In genomic region chr4:57214654-57215411, GRCh38 we compare ENCODE assay signal across 17 cellular contexts.
DNase-seq lines count a peak whose midpoint lies in the region; ATAC-seq, FAIRE-seq and TF ChIP-seq lines count a peak whose summit lies in the region.
"Had no signal": no experiment of that assay in that cellular context is flagged by ENCODE, and none has a peak within 500 bp of the region (broad histone marks: within the 10 kb centered on the region; RNA-seq: fewer than 3 reads in every experiment).

No MANE protein-coding gene starts in this region.

- TF ChIP-seq CTCF in NB4 (IDR thresholded peaks at IDR 0.05; ENCODE audit: low read depth, low read length) (no peak), foreskin keratinocyte (conservative IDR thresholded peaks at IDR 0.05) (no peak), pancreas (IDR thresholded peaks at IDR 0.05) (no peak), transverse colon (IDR thresholded peaks at IDR 0.05) (no peak), suprapubic skin (IDR thresholded peaks at IDR 0.05) (no peak)

- H3K9me3 ChIP-seq in pancreas = no peaks in the 10 kb centered on the region
- H3K9me3 ChIP-seq in transverse colon = no peaks in the 10 kb centered on the region
- no peaks in the 10 kb centered on the region for H3K9me3 ChIP-seq in suprapubic skin

- intact Hi-C loops in pancreas (cut with DNase I) (no loop called here), transverse colon (cut with DNase I; ENCODE audit: low total_unique reads) (no loop called here)

- in situ Hi-C loops in transverse colon (cut with MboI; ENCODE audit: low pct_ligation_motif_present in 1 of 4, low pct_unique_long_range_greater_than_20kb in 1 of 4, low sequenced_read_pairs in 3 of 4) = no loop called here

- ATAC-seq in foreskin keratinocyte (peak; percentile 62), GM19035 (IDR thresholded peaks at IDR 0.05; ENCODE audit: unreplicated experiment) (no peak), pancreas (no peak)
- ATAC-seq: T-helper 17 cell had no signal

- H3K4me1 ChIP-seq in foreskin keratinocyte = no peaks in the 10 kb centered on the region
- H3K4me1 ChIP-seq in pancreas = no peaks in the 10 kb centered on the region
- H3K4me1 ChIP-seq in transverse colon = no peaks in the 10 kb centered on the region
- no peaks in the 10 kb centered on the region for H3K4me1 ChIP-seq in suprapubic skin

- 86 to 88% methylated on average over 8 of the region's 8 CpGs for WGBS in pancreas, 2 donors
- 78 to 91% methylated on average over 6 to 8 of the region's 8 CpGs for WGBS in transverse colon (ENCODE audit: low coverage in 1 of 2), 2 donors
- WGBS in suprapubic skin = 87% methylated on average over 8 of the region's 8 CpGs

- TF ChIP-seq EP300 in transverse colon (IDR thresholded peaks at IDR 0.05; ENCODE audit: low read depth) (no peak), suprapubic skin (IDR thresholded peaks at IDR 0.05) (no peak)

- H3K27ac ChIP-seq in foreskin keratinocyte = no peak overlapping the region
- H3K27ac ChIP-seq in pancreas = no peak overlapping the region
- H3K27ac ChIP-seq in transverse colon = no peak overlapping the region
- no peak overlapping the region for H3K27ac ChIP-seq in suprapubic skin
- H3K27ac ChIP-seq: GM23248, SK-N-MC had no signal

- no peak for TF ChIP-seq POLR2A in NB4 (IDR thresholded peaks at IDR 0.05; ENCODE audit: extremely low read depth, insufficient read length)
- TF ChIP-seq POLR2A in transverse colon (IDR thresholded peaks at IDR 0.05) = no peak
- no peak for TF ChIP-seq POLR2A in suprapubic skin (IDR thresholded peaks at IDR 0.05)

- no peaks in the 10 kb centered on the region for H3K36me3 ChIP-seq in pancreas
- H3K36me3 ChIP-seq in transverse colon = no peaks in the 10 kb centered on the region
- no peaks in the 10 kb centered on the region for H3K36me3 ChIP-seq in suprapubic skin

- H3K27me3 ChIP-seq in foreskin keratinocyte (no peaks in the 10 kb centered on the region), pancreas (no peaks in the 10 kb centered on the region), transverse colon (no peaks in the 10 kb centered on the region), suprapubic skin (no peaks in the 10 kb centered on the region)

- H3K4me3 ChIP-seq in NB4 (ENCODE audit: low read depth, low read length) (no peak overlapping the region), pancreas (no peak overlapping the region), transverse colon (no peak overlapping the region), suprapubic skin (no peak overlapping the region)
- H3K4me3 ChIP-seq: GM23248, SK-N-MC had no signal

- DNase-seq in GDM1 (lab: John Stamatoyannopoulos, UW) = peak; percentile 3
- peak; percentile 66 for DNase-seq in NB4 (ENCODE audit: low read depth)
- peak; percentile 10 for DNase-seq in SKM-1 (lab: John Stamatoyannopoulos, UW; ENCODE audit: unreplicated experiment)
- DNase-seq in foreskin keratinocyte = no peak
- DNase-seq in pancreas = no peak
- no peak for DNase-seq in transverse colon
- no peak for DNase-seq in suprapubic skin (ENCODE audit: low spot score in 2 of 2)
- DNase-seq: C1 segment of cervical spinal cord, GM23248, NCI-H1417, NCI-H2029, NCI-H2171 treated with DMSO at 0.1 percent for 48 hours, NCI-H510A, T-helper 17 cell had no signal

- FAIRE-seq in pancreas (lab: Jason Lieb, UNC) = no peak
- FAIRE-seq: GM18507 had no signal

Comparison
In these comparisons a context has a peak if more than half of its experiments do, and no peak if none do; other contexts are left out.
1. DNase-seq: peak in GDM1 (single experiment), NB4 (single experiment) and SKM-1 (single experiment); none in foreskin keratinocyte (0 of 2), pancreas (0 of 6), transverse colon (single experiment) and suprapubic skin (0 of 2).